In the genomic region with DNA sequence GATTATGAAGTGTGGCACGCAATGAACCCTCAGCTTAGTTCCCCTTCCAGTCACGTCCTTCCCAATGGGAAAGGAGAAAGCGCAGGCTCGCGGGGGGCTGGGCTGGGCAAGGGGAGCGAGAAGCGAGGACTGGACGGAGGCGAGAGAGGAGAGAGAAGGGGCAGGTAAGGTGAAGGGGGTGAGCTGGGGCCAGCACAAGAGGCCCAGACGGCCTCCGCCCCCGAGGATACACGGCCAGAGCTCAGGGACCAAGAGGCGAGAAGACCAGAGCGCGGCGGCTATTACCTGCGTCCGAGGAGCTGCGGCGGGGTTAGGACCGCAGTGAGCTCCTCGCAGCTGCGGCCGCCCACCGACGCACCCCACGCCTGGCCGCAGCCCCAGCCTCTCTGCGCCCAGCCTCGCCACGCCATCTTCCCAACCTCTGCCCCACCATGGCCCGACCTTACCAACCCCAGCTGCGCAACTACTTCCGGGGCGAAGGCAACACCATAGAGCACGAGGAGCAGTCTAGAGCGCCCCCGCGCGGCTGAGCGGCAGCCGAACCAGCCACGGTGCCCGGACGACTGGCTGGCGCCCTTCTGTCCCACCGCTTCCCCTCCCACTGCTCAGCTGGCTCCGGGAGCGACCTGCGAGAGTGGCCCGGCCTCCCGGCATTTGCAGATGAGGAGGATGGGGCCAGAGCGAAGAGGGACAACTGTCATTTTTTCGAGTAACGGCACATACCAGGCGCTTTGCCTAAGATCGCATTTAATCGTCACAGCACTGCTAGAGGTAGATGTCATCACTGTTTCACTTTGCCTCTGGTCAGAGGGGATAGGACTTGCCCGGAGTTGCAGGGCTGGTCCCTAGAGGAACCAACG, we compare ENCODE assay signal across 1 cellular context.
TF ChIP-seq lines count a peak whose summit lies in the region.

A gene with protein sequence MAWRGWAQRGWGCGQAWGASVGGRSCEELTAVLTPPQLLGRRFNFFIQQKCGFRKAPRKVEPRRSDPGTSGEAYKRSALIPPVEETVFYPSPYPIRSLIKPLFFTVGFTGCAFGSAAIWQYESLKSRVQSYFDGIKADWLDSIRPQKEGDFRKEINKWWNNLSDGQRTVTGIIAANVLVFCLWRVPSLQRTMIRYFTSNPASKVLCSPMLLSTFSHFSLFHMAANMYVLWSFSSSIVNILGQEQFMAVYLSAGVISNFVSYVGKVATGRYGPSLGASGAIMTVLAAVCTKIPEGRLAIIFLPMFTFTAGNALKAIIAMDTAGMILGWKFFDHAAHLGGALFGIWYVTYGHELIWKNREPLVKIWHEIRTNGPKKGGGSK (minus strand): TSS at position 444 of the 860 bp plus-strand sequence. CDS start 34 bp downstream, at position 410.

TF ChIP-seq in HepG2, 621 proteins besides CTCF, POLR2A, EP300 and RAD21 (continued from another document and continues in another):
- TF ChIP-seq ZNF761 (CRISPR knock-in tag; conservative IDR thresholded peaks at IDR 0.05): peak; percentile 69; the same call in 1 of the 2 replicates
- TF ChIP-seq, protein P1, sequence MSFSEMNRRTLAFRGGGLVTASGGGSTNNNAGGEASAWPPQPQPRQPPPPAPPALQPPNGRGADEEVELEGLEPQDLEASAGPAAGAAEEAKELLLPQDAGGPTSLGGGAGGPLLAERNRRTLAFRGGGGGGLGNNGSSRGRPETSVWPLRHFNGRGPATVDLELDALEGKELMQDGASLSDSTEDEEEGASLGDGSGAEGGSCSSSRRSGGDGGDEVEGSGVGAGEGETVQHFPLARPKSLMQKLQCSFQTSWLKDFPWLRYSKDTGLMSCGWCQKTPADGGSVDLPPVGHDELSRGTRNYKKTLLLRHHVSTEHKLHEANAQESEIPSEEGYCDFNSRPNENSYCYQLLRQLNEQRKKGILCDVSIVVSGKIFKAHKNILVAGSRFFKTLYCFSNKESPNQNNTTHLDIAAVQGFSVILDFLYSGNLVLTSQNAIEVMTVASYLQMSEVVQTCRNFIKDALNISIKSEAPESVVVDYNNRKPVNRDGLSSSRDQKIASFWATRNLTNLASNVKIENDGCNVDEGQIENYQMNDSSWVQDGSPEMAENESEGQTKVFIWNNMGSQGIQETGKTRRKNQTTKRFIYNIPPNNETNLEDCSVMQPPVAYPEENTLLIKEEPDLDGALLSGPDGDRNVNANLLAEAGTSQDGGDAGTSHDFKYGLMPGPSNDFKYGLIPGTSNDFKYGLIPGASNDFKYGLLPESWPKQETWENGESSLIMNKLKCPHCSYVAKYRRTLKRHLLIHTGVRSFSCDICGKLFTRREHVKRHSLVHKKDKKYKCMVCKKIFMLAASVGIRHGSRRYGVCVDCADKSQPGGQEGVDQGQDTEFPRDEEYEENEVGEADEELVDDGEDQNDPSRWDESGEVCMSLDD (CRISPR knock-in tag; IDR thresholded peaks at IDR 0.05; ENCODE audit: borderline replicate concordance): no peak
- TF ChIP-seq ZFP41 (CRISPR knock-in tag; IDR thresholded peaks at IDR 0.05; ENCODE audit: borderline replicate concordance): peak; percentile 33; the same call in 1 of the 2 replicates
- peak; percentile 42 for TF ChIP-seq ATF7-NPFF (CRISPR knock-in tag; IDR thresholded peaks at IDR 0.05; ENCODE audit: low read depth)
- TF ChIP-seq, protein P2, sequence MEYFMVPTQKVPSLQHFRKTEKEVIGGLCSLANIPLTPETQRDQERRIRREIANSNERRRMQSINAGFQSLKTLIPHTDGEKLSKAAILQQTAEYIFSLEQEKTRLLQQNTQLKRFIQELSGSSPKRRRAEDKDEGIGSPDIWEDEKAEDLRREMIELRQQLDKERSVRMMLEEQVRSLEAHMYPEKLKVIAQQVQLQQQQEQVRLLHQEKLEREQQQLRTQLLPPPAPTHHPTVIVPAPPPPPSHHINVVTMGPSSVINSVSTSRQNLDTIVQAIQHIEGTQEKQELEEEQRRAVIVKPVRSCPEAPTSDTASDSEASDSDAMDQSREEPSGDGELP (IDR thresholded peaks at IDR 0.05; ENCODE audit: borderline replicate concordance, low read depth): peak; percentile 99
- TF ChIP-seq GATA4 (IDR thresholded peaks at IDR 0.05; ENCODE audit: borderline replicate concordance, low read depth): peak; percentile 65
- TF ChIP-seq SMYD3 (CRISPR knock-in tag; IDR thresholded peaks at IDR 0.05): peak; percentile 67; the same call in 1 of the 2 replicates
- TF ChIP-seq SOX13 (IDR thresholded peaks at IDR 0.05): no peak
- TF ChIP-seq SOX13 (CRISPR knock-in tag; conservative IDR thresholded peaks at IDR 0.05 in 1 of 2, IDR thresholded peaks at IDR 0.05 in 1 of 2): peak in 1 of 2 experiments; percentile 53; a peak in 1 of 4 replicates
- no peak for TF ChIP-seq RFX1 (IDR thresholded peaks at IDR 0.05)
- TF ChIP-seq, protein P3, sequence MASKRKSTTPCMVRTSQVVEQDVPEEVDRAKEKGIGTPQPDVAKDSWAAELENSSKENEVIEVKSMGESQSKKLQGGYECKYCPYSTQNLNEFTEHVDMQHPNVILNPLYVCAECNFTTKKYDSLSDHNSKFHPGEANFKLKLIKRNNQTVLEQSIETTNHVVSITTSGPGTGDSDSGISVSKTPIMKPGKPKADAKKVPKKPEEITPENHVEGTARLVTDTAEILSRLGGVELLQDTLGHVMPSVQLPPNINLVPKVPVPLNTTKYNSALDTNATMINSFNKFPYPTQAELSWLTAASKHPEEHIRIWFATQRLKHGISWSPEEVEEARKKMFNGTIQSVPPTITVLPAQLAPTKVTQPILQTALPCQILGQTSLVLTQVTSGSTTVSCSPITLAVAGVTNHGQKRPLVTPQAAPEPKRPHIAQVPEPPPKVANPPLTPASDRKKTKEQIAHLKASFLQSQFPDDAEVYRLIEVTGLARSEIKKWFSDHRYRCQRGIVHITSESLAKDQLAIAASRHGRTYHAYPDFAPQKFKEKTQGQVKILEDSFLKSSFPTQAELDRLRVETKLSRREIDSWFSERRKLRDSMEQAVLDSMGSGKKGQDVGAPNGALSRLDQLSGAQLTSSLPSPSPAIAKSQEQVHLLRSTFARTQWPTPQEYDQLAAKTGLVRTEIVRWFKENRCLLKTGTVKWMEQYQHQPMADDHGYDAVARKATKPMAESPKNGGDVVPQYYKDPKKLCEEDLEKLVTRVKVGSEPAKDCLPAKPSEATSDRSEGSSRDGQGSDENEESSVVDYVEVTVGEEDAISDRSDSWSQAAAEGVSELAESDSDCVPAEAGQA (IDR thresholded peaks at IDR 0.05; ENCODE audit: low read depth): peak; percentile 87
- TF ChIP-seq, protein P3 (CRISPR knock-in tag; IDR thresholded peaks at IDR 0.05; ENCODE audit: borderline replicate concordance): no peak
- TF ChIP-seq PAX8 (CRISPR knock-in tag; IDR thresholded peaks at IDR 0.05; ENCODE audit: borderline replicate concordance): no peak
- TF ChIP-seq, protein P4, sequence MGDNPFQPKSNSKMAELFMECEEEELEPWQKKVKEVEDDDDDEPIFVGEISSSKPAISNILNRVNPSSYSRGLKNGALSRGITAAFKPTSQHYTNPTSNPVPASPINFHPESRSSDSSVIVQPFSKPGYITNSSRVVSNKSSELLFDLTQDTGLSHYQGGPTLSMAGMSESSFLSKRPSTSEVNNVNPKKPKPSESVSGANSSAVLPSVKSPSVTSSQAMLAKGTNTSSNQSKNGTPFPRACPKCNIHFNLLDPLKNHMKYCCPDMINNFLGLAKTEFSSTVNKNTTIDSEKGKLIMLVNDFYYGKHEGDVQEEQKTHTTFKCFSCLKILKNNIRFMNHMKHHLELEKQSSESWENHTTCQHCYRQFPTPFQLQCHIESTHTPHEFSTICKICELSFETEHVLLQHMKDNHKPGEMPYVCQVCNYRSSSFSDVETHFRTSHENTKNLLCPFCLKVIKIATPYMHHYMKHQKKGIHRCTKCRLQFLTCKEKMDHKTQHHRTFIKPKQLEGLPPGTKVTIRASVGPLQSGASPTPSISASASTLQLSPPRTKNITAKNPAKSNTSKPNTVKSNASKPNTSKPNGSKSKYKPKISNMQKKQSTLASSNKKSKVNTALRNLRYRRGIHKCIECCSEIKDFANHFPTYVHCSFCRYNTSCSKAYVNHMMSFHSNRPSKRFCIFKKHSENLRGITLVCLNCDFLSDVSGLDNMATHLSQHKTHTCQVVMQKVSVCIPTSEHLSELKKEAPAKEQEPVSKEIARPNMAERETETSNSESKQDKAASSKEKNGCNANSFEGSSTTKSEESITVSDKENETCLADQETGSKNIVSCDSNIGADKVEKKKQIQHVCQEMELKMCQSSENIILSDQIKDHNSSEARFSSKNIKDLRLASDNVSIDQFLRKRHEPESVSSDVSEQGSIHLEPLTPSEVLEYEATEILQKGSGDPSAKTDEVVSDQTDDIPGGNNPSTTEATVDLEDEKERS (CRISPR knock-in tag; IDR thresholded peaks at IDR 0.05): peak; percentile 92
- TF ChIP-seq, protein P5, sequence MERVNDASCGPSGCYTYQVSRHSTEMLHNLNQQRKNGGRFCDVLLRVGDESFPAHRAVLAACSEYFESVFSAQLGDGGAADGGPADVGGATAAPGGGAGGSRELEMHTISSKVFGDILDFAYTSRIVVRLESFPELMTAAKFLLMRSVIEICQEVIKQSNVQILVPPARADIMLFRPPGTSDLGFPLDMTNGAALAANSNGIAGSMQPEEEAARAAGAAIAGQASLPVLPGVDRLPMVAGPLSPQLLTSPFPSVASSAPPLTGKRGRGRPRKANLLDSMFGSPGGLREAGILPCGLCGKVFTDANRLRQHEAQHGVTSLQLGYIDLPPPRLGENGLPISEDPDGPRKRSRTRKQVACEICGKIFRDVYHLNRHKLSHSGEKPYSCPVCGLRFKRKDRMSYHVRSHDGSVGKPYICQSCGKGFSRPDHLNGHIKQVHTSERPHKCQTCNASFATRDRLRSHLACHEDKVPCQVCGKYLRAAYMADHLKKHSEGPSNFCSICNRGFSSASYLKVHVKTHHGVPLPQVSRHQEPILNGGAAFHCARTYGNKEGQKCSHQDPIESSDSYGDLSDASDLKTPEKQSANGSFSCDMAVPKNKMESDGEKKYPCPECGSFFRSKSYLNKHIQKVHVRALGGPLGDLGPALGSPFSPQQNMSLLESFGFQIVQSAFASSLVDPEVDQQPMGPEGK (CRISPR knock-in tag; IDR thresholded peaks at IDR 0.05): peak; percentile 89
- peak; percentile 93 for TF ChIP-seq SNAI1 (CRISPR knock-in tag; IDR thresholded peaks at IDR 0.05; ENCODE audit: borderline replicate concordance)
- TF ChIP-seq ZNF234 (CRISPR knock-in tag; conservative IDR thresholded peaks at IDR 0.05): no peak
- peak; percentile 96 for TF ChIP-seq KDM3A (CRISPR knock-in tag; IDR thresholded peaks at IDR 0.05; ENCODE audit: low read depth)
- peak; percentile 96 for TF ChIP-seq IRF2 (CRISPR knock-in tag; IDR thresholded peaks at IDR 0.05)
- no peak for TF ChIP-seq ZNF3 (CRISPR knock-in tag; IDR thresholded peaks at IDR 0.05)
- no peak for TF ChIP-seq SMAD9 (CRISPR knock-in tag; IDR thresholded peaks at IDR 0.05)
- peak; percentile 54; the same call in 1 of the 2 replicates for TF ChIP-seq CHD2 (IDR thresholded peaks at IDR 0.05; ENCODE audit: low read depth, low read length)
- no peak for TF ChIP-seq RFXANK (CRISPR knock-in tag; IDR thresholded peaks at IDR 0.05)
- TF ChIP-seq, protein P6, sequence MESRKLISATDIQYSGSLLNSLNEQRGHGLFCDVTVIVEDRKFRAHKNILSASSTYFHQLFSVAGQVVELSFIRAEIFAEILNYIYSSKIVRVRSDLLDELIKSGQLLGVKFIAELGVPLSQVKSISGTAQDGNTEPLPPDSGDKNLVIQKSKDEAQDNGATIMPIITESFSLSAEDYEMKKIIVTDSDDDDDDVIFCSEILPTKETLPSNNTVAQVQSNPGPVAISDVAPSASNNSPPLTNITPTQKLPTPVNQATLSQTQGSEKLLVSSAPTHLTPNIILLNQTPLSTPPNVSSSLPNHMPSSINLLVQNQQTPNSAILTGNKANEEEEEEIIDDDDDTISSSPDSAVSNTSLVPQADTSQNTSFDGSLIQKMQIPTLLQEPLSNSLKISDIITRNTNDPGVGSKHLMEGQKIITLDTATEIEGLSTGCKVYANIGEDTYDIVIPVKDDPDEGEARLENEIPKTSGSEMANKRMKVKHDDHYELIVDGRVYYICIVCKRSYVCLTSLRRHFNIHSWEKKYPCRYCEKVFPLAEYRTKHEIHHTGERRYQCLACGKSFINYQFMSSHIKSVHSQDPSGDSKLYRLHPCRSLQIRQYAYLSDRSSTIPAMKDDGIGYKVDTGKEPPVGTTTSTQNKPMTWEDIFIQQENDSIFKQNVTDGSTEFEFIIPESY (CRISPR knock-in tag; IDR thresholded peaks at IDR 0.05): peak; percentile 72
- TF ChIP-seq, protein P7, sequence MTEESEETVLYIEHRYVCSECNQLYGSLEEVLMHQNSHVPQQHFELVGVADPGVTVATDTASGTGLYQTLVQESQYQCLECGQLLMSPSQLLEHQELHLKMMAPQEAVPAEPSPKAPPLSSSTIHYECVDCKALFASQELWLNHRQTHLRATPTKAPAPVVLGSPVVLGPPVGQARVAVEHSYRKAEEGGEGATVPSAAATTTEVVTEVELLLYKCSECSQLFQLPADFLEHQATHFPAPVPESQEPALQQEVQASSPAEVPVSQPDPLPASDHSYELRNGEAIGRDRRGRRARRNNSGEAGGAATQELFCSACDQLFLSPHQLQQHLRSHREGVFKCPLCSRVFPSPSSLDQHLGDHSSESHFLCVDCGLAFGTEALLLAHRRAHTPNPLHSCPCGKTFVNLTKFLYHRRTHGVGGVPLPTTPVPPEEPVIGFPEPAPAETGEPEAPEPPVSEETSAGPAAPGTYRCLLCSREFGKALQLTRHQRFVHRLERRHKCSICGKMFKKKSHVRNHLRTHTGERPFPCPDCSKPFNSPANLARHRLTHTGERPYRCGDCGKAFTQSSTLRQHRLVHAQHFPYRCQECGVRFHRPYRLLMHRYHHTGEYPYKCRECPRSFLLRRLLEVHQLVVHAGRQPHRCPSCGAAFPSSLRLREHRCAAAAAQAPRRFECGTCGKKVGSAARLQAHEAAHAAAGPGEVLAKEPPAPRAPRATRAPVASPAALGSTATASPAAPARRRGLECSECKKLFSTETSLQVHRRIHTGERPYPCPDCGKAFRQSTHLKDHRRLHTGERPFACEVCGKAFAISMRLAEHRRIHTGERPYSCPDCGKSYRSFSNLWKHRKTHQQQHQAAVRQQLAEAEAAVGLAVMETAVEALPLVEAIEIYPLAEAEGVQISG (CRISPR knock-in tag; IDR thresholded peaks at IDR 0.05): peak; percentile 99
- TF ChIP-seq KLF6 (CRISPR knock-in tag; IDR thresholded peaks at IDR 0.05): peak; percentile 95
- peak; percentile 68; the same call in 1 of the 2 replicates for TF ChIP-seq ZNF317 (CRISPR knock-in tag; IDR thresholded peaks at IDR 0.05)
